ENCODE assay signal across 6 cellular contexts in genomic region chrX:88416965-88417364, GRCh38.
"Had no signal": no experiment of that assay in that cellular context is flagged by ENCODE, and none has a peak within 500 bp of the region (broad histone marks: within the 10 kb centered on the region; RNA-seq: fewer than 3 reads in every experiment).

No MANE protein-coding gene starts in this region.

- DNase-seq: GDM1, GF-D8 had no signal

- FAIRE-seq: G401.6, GM12892, GM18507, GM19239 had no signal
